ENCODE assay signal across 1 cellular context in genomic region chr5:69492391-69493234, GRCh38.
A peak's percentile ranks its signal among the peaks of the same experiment; 100 is the strongest.
TF ChIP-seq lines count a peak whose summit lies in the region.

A gene with protein sequence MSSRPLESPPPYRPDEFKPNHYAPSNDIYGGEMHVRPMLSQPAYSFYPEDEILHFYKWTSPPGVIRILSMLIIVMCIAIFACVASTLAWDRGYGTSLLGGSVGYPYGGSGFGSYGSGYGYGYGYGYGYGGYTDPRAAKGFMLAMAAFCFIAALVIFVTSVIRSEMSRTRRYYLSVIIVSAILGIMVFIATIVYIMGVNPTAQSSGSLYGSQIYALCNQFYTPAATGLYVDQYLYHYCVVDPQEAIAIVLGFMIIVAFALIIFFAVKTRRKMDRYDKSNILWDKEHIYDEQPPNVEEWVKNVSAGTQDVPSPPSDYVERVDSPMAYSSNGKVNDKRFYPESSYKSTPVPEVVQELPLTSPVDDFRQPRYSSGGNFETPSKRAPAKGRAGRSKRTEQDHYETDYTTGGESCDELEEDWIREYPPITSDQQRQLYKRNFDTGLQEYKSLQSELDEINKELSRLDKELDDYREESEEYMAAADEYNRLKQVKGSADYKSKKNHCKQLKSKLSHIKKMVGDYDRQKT (plus strand): TSS chr5:69492790. CDS start chr5:69504245, 11,455 bp downstream.

TF ChIP-seq in HepG2, 621 proteins besides CTCF, POLR2A, EP300 and RAD21 (continued from another document and continues in another):
- TF ChIP-seq, protein P1, sequence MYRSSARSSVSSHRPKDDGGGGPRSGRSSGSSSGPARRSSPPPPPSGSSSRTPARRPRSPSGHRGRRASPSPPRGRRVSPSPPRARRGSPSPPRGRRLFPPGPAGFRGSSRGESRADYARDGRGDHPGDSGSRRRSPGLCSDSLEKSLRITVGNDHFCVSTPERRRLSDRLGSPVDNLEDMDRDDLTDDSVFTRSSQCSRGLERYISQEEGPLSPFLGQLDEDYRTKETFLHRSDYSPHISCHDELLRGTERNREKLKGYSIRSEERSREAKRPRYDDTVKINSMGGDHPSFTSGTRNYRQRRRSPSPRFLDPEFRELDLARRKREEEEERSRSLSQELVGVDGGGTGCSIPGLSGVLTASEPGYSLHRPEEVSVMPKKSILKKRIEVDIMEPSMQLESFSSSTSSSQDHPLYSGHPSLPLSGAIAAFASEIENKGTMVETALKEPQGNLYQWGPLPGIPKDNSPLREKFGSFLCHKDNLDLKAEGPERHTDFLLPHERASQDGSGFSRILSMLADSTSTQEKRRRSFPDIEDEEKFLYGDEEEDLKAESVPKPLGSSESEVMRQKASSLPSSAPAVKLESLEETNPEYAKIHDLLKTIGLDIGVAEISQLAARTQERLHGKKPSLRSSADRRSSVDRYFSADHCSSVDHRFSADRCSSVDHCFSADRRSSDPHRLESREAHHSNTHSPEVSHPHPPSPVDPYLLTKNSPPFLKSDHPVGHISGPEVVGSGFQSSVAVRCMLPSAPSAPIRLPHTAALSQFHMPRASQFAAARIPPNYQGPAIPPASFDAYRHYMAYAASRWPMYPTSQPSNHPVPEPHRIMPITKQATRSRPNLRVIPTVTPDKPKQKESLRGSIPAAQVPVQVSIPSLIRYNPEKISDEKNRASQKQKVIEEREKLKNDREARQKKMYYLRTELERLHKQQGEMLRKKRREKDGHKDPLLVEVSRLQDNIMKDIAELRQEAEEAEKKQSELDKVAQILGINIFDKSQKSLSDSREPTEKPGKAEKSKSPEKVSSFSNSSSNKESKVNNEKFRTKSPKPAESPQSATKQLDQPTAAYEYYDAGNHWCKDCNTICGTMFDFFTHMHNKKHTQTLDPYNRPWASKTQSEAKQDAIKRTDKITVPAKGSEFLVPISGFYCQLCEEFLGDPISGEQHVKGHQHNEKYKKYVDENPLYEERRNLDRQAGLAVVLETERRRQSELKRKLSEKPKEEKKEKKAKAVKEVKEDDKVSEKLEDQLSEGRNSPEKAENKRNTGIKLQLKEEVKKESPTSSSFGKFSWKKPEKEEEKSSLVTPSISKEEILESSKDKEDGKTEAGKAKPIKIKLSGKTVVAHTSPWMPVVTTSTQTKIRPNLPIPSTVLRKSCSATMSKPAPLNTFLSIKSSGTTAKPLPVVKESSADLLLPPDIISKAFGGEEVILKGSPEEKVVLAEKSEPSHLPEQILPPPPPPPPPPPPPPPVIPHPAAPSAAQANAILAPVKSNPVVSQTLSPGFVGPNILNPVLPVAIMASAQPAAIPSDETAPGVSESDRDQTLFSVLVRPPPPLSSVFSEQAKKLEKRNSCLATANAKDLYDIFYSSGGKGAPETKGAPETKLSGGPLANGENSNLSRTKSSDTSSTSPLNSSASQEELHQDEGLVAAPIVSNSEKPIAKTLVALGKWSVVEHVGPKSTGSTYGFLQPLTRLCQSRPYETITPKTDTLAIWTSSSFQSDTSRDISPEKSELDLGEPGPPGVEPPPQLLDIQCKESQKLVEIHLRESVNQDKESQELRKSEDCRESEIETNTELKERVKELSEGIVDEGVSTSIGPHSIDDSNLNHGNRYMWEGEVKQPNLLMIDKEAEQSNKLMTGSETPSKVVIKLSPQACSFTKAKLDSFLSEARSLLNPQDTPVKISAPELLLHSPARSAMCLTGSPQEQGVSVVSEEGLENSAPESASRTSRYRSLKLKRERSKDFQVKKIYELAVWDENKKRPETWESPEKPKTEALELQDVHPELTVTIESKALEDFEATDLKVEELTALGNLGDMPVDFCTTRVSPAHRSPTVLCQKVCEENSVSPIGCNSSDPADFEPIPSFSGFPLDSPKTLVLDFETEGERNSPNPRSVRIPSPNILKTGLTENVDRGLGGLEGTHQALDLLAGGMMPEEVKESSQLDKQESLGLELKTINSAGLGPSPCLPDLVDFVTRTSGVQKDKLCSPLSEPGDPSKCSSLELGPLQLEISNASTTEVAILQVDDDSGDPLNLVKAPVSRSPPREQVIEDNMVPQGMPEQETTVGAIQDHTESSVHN (CRISPR knock-in tag; IDR thresholded peaks at IDR 0.05) = no peak
- 0 out of 2 replicates have a peak, but pooled peaks have one; percentile 54 for TF ChIP-seq HOXA5 (CRISPR knock-in tag; IDR thresholded peaks at IDR 0.05)
- TF ChIP-seq ZFP82 (CRISPR knock-in tag; IDR thresholded peaks at IDR 0.05; ENCODE audit: borderline replicate concordance) = peak; percentile 86; the same call in 1 of the 2 replicates
- TF ChIP-seq MEF2D (CRISPR knock-in tag; IDR thresholded peaks at IDR 0.05) = peak; percentile 51; the same call in 1 of the 2 replicates
- no peak; the same call in 1 of the 2 replicates for TF ChIP-seq ZNF30 (CRISPR knock-in tag; IDR thresholded peaks at IDR 0.05)
- TF ChIP-seq ZSCAN29 (CRISPR knock-in tag; conservative IDR thresholded peaks at IDR 0.05) = no peak; the same call in 1 of the 2 replicates
- TF ChIP-seq ZNF614 (CRISPR knock-in tag; IDR thresholded peaks at IDR 0.05; ENCODE audit: borderline replicate concordance) = peak; percentile 74; the same call in 1 of the 2 replicates
- TF ChIP-seq RFXAP (CRISPR knock-in tag; IDR thresholded peaks at IDR 0.05; ENCODE audit: borderline replicate concordance) = no peak
- TF ChIP-seq, protein P2, sequence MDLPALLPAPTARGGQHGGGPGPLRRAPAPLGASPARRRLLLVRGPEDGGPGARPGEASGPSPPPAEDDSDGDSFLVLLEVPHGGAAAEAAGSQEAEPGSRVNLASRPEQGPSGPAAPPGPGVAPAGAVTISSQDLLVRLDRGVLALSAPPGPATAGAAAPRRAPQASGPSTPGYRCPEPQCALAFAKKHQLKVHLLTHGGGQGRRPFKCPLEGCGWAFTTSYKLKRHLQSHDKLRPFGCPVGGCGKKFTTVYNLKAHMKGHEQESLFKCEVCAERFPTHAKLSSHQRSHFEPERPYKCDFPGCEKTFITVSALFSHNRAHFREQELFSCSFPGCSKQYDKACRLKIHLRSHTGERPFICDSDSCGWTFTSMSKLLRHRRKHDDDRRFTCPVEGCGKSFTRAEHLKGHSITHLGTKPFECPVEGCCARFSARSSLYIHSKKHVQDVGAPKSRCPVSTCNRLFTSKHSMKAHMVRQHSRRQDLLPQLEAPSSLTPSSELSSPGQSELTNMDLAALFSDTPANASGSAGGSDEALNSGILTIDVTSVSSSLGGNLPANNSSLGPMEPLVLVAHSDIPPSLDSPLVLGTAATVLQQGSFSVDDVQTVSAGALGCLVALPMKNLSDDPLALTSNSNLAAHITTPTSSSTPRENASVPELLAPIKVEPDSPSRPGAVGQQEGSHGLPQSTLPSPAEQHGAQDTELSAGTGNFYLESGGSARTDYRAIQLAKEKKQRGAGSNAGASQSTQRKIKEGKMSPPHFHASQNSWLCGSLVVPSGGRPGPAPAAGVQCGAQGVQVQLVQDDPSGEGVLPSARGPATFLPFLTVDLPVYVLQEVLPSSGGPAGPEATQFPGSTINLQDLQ (CRISPR knock-in tag; IDR thresholded peaks at IDR 0.05) = no peak
- TF ChIP-seq HDAC1 (CRISPR knock-in tag; IDR thresholded peaks at IDR 0.05) = peak; percentile 94
- TF ChIP-seq ZNF3 (CRISPR knock-in tag; IDR thresholded peaks at IDR 0.05) = no peak
- TF ChIP-seq RCOR2 (CRISPR knock-in tag; IDR thresholded peaks at IDR 0.05) = no peak
- no peak for TF ChIP-seq AGO1 (IDR thresholded peaks at IDR 0.05; ENCODE audit: low read depth, low read length, poor library complexity, severe bottlenecking)
- peak; percentile 53; the same call in 1 of the 2 replicates for TF ChIP-seq TGIF2 (CRISPR knock-in tag; IDR thresholded peaks at IDR 0.05)
- 0 out of 2 replicates have a peak, but pooled peaks have one; percentile 50 for TF ChIP-seq IRF1 (CRISPR knock-in tag; IDR thresholded peaks at IDR 0.05; ENCODE audit: low read depth)
- TF ChIP-seq KDM4B (CRISPR knock-in tag; IDR thresholded peaks at IDR 0.05) = no peak
- TF ChIP-seq, protein P3, sequence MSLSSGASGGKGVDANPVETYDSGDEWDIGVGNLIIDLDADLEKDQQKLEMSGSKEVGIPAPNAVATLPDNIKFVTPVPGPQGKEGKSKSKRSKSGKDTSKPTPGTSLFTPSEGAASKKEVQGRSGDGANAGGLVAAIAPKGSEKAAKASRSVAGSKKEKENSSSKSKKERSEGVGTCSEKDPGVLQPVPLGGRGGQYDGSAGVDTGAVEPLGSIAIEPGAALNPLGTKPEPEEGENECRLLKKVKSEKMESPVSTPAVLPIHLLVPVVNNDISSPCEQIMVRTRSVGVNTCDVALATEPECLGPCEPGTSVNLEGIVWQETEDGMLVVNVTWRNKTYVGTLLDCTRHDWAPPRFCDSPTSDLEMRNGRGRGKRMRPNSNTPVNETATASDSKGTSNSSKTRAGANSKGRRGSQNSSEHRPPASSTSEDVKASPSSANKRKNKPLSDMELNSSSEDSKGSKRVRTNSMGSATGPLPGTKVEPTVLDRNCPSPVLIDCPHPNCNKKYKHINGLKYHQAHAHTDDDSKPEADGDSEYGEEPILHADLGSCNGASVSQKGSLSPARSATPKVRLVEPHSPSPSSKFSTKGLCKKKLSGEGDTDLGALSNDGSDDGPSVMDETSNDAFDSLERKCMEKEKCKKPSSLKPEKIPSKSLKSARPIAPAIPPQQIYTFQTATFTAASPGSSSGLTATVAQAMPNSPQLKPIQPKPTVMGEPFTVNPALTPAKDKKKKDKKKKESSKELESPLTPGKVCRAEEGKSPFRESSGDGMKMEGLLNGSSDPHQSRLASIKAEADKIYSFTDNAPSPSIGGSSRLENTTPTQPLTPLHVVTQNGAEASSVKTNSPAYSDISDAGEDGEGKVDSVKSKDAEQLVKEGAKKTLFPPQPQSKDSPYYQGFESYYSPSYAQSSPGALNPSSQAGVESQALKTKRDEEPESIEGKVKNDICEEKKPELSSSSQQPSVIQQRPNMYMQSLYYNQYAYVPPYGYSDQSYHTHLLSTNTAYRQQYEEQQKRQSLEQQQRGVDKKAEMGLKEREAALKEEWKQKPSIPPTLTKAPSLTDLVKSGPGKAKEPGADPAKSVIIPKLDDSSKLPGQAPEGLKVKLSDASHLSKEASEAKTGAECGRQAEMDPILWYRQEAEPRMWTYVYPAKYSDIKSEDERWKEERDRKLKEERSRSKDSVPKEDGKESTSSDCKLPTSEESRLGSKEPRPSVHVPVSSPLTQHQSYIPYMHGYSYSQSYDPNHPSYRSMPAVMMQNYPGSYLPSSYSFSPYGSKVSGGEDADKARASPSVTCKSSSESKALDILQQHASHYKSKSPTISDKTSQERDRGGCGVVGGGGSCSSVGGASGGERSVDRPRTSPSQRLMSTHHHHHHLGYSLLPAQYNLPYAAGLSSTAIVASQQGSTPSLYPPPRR (CRISPR knock-in tag; IDR thresholded peaks at IDR 0.05; ENCODE audit: borderline replicate concordance) = peak; percentile 25; the same call in 1 of the 2 replicates
- TF ChIP-seq U2AF2 (IDR thresholded peaks at IDR 0.05; ENCODE audit: low read depth, low read length) = no peak
- TF ChIP-seq ZNF710 (CRISPR knock-in tag; IDR thresholded peaks at IDR 0.05; ENCODE audit: borderline replicate concordance) = peak; percentile 94
- no peak for TF ChIP-seq ZNF512 (CRISPR knock-in tag; IDR thresholded peaks at IDR 0.05)
- TF ChIP-seq SRSF9 (IDR thresholded peaks at IDR 0.05; ENCODE audit: borderline replicate concordance, insufficient read depth, low read depth, low read length, poor library complexity, severe bottlenecking) = no peak
- TF ChIP-seq ZNF841 (CRISPR knock-in tag; IDR thresholded peaks at IDR 0.05; ENCODE audit: borderline replicate concordance) = 0 out of 2 replicates have a peak, but pooled peaks have one; percentile 30
- TF ChIP-seq ATRX (CRISPR knock-in tag; IDR thresholded peaks at IDR 0.05; ENCODE audit: borderline replicate concordance) = no peak
- TF ChIP-seq HES4 (CRISPR knock-in tag; IDR thresholded peaks at IDR 0.05; ENCODE audit: borderline replicate concordance) = no peak
- peak; percentile 100 for TF ChIP-seq ZFP91 (CRISPR knock-in tag; IDR thresholded peaks at IDR 0.05; ENCODE audit: borderline replicate concordance)
- no peak for TF ChIP-seq ZNF264 (CRISPR knock-in tag; IDR thresholded peaks at IDR 0.05)
- TF ChIP-seq, protein P4, sequence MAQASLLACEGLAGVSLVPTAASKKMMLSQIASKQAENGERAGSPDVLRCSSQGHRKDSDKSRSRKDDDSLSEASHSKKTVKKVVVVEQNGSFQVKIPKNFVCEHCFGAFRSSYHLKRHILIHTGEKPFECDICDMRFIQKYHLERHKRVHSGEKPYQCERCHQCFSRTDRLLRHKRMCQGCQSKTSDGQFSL (CRISPR knock-in tag; IDR thresholded peaks at IDR 0.05) = peak; percentile 90
- TF ChIP-seq RBFOX2 (IDR thresholded peaks at IDR 0.05; ENCODE audit: low read depth, low read length) = peak; percentile 91
